Comparison of ENCODE assay signal across 9 cellular contexts in genomic region chr5:147554285-147554817, GRCh38. TPM values are rescaled to one million over a fixed set of nuclear protein-coding genes. Genes with fewer than 3 reads are reported as not detected.
DNase-seq lines count a peak whose midpoint lies in the region; ATAC-seq, FAIRE-seq and TF ChIP-seq lines count a peak whose summit lies in the region.
"Had no signal": no experiment of that assay in that cellular context is flagged by ENCODE, and none has a peak within 500 bp of the region (broad histone marks: within the 10 kb centered on the region; RNA-seq: fewer than 3 reads in every experiment).

No MANE protein-coding gene starts in this region.

- TF ChIP-seq EP300 in GM12878 (IDR thresholded peaks at IDR 0.05; ENCODE audit: borderline replicate concordance in 1 of 2, control insufficient read depth in 1 of 2, low read depth in 2 of 2, low read length in 2 of 2), result no peak

- peak overlapping the region; percentile 41; the same call in 1 of the 2 replicates for H2BK20ac ChIP-seq in IMR-90 (ENCODE audit: low read depth, low read length)

- dilution Hi-C loops in IMR-90 (cut with HindIII; ENCODE audit: low sequenced_read_pairs, unreplicated experiment), result no loop called here

- peak overlapping the region; percentile 51 for H3K4ac ChIP-seq in IMR-90 (ENCODE audit: low read depth, low read length)

- no peak for TF ChIP-seq RAD21 in IMR-90 (IDR thresholded peaks at IDR 0.05; ENCODE audit: low read length)
- TF ChIP-seq RAD21 in GM12878 (IDR thresholded peaks at IDR 0.05; ENCODE audit: insufficient read depth, low read depth, low read length), result no peak

- no peak overlapping the region for H2AK5ac ChIP-seq in IMR-90 (ENCODE audit: low read depth, low read length)

- TF ChIP-seq POLR2A in IMR-90 (IDR thresholded peaks at IDR 0.05; ENCODE audit: low read depth, low read length), result no peak
- no peak for TF ChIP-seq POLR2A in GM12878 (IDR thresholded peaks at IDR 0.05; ENCODE audit: low read depth, low read length)

- DNase-seq in IMR-90 (peak; percentile 77), GM12878 (ENCODE audit: low read depth, low spot score) (no peak), hepatic stellate cell (ENCODE audit: low spot score) (peak; percentile 57), smooth muscle cell (lab: John Stamatoyannopoulos, UW; ENCODE audit: unreplicated experiment) (no peak), DMS153 treated with DMSO at 0.1 percent for 48 hours (lab: John Stamatoyannopoulos, UW; ENCODE audit: unreplicated experiment) (no peak)

- H3K18ac ChIP-seq in IMR-90 (ENCODE audit: low read depth, low read length), result peak overlapping the region; percentile 59

- H3K4me1 ChIP-seq in IMR-90 (ENCODE audit: control insufficient read depth, insufficient read depth, low read length) (peaks cover 2% of the 10 kb centered on the region), GM12878 (ENCODE audit: control insufficient read depth, insufficient read depth, low read length) (no peaks in the 10 kb centered on the region), smooth muscle cell (ENCODE audit: low read depth) (peaks cover 28% of the 10 kb centered on the region)

- peaks cover 4% of the 10 kb centered on the region; the same call in 1 of the 2 replicates for H3K9me1 ChIP-seq in IMR-90 (ENCODE audit: insufficient read depth, low read length)

- H3K27ac ChIP-seq in IMR-90 (ENCODE audit: insufficient read depth, low read length), result peak overlapping the region; percentile 39; the same call in 1 of the 2 replicates
- H3K27ac ChIP-seq in GM12878 (ENCODE audit: control insufficient read depth, insufficient read depth), result no peak overlapping the region
- peak overlapping the region; percentile 89 for H3K27ac ChIP-seq in smooth muscle cell (ENCODE audit: low read depth)

- H3K79me2 ChIP-seq in GM12878 (ENCODE audit: control insufficient read depth, insufficient read depth, low read length) (no peaks in the 10 kb centered on the region), smooth muscle cell (ENCODE audit: low read depth) (no peaks in the 10 kb centered on the region)

- peak overlapping the region; percentile 67 for H3K14ac ChIP-seq in IMR-90 (replicated peaks; ENCODE audit: low read depth, low read length)

- no peaks in the 10 kb centered on the region for H3K36me3 ChIP-seq in IMR-90 (ENCODE audit: control insufficient read depth, insufficient read depth, low read length)
- H3K36me3 ChIP-seq in GM12878 (ENCODE audit: control insufficient read depth in 2 of 2, insufficient read depth in 2 of 2, low read length in 1 of 2), result no peaks in the 10 kb centered on the region
- H3K36me3 ChIP-seq in smooth muscle cell (ENCODE audit: low read depth), result no peaks in the 10 kb centered on the region

- H2BK120ac ChIP-seq in IMR-90 (ENCODE audit: low read depth, low read length), result peak overlapping the region; percentile 57; the same call in 1 of the 2 replicates

- H3K23ac ChIP-seq in IMR-90 (ENCODE audit: low read depth, low read length), result no peak overlapping the region

- H3K4me2 ChIP-seq in IMR-90 (ENCODE audit: low read depth, low read length) (peak overlapping the region; percentile 75), GM12878 (ENCODE audit: control insufficient read depth, insufficient read depth) (no peak overlapping the region), smooth muscle cell (peak overlapping the region; percentile 78)

- POLR2A ChIA-PET in IMR-90 (lab: Charles Lee; ENCODE audit: unreplicated experiment) (interaction anchor here (0.5 to 0.6 kb wide), 4 partner anchors 17 to 259 kb away, joined by 3 to 7 read pairs (median 4); no protein-coding TSS in a partner anchor), GM12878 (lab: Charles Lee) (no interaction called here)

- H4K20me1 ChIP-seq in IMR-90 (ENCODE audit: insufficient read depth, low read length), result no peaks in the 10 kb centered on the region
- H4K20me1 ChIP-seq in GM12878 (ENCODE audit: control insufficient read depth, insufficient read depth), result no peaks in the 10 kb centered on the region
- no peaks in the 10 kb centered on the region for H4K20me1 ChIP-seq in smooth muscle cell (ENCODE audit: low read depth)

- peak overlapping the region; percentile 62 for H2BK5ac ChIP-seq in IMR-90 (ENCODE audit: low read depth, low read length, poor library complexity, severe bottlenecking)

- H3K27me3 ChIP-seq in IMR-90 (ENCODE audit: control insufficient read depth, insufficient read depth, low read length) (no peaks in the 10 kb centered on the region), GM12878 (replicated peaks in 1 of 2; ENCODE audit: control insufficient read depth in 2 of 2, insufficient read depth in 2 of 2, low read length in 1 of 2) (no peaks in the 10 kb centered on the region), smooth muscle cell (ENCODE audit: low read depth) (no peaks in the 10 kb centered on the region)

- ATAC-seq in IMR-90 (ENCODE audit: low read depth) (peak; percentile 64), GM12878 (peak; percentile 20; the same call in 1 of the 3 replicates), HG03469 (IDR thresholded peaks at IDR 0.05; ENCODE audit: unreplicated experiment) (no peak), HG02852 (IDR thresholded peaks at IDR 0.05; ENCODE audit: unreplicated experiment) (no peak), HG02571 (IDR thresholded peaks at IDR 0.05; ENCODE audit: unreplicated experiment) (no peak)

- no peaks in the 10 kb centered on the region for H3K79me1 ChIP-seq in IMR-90 (ENCODE audit: low read depth in 1 of 2, low read length in 2 of 2)

- RAD21 ChIA-PET in GM12878 (lab: Charles Lee; ENCODE audit: unreplicated experiment), result no interaction called here

- no CpG with 5 or more reads among the region's 7 CpGs for WGBS in IMR-90 (ENCODE audit: extremely low coverage in 2 of 2, insufficient read length in 1 of 2), 2 experiments
- WGBS in GM12878 (ENCODE audit: insufficient coverage, insufficient replicate concordance, low lambda C conversion rate, missing lambda C conversion rate), result 37% methylated on average over 7 of the region's 7 CpGs
- 11% methylated on average over 7 of the region's 7 CpGs for WGBS in smooth muscle cell (ENCODE audit: low lambda C conversion rate)

- CTCF ChIA-PET in IMR-90 (lab: Yijun Ruan, JAX), result interaction anchor here (0.6 to 1.6 kb wide), 5 partner anchors 21 to 173 kb away, joined by 4 to 6 read pairs (median 5); no protein-coding TSS in a partner anchor
- CTCF ChIA-PET in GM12878 (lab: Yijun Ruan, JAX), result interaction anchor here (1.0 to 1.5 kb wide), 2 partner anchors 89 to 103 kb away, joined by 3 read pairs; no protein-coding TSS in a partner anchor

- H3K9ac ChIP-seq in IMR-90 (ENCODE audit: low read depth, low read length) (peak overlapping the region; percentile 19), GM12878 (ENCODE audit: control insufficient read depth, insufficient read depth, low read length) (no peak overlapping the region), smooth muscle cell (ENCODE audit: low read depth) (peak overlapping the region; percentile 60)

- H2AFZ ChIP-seq in IMR-90 (replicated peaks; ENCODE audit: low read length, poor library complexity) (peak overlapping the region; percentile 81), GM12878 (ENCODE audit: control insufficient read depth, low read depth, low read length) (no peak overlapping the region), smooth muscle cell (ENCODE audit: low read depth) (peak overlapping the region; percentile 67)

- no peak overlapping the region for H2AK9ac ChIP-seq in IMR-90 (replicated peaks; ENCODE audit: low read depth, low read length, poor library complexity)

- TF ChIP-seq CTCF in IMR-90 (conservative IDR thresholded peaks at IDR 0.05; ENCODE audit: low read depth, low read length) (no peak), GM12878 (IDR thresholded peaks at IDR 0.05 in 2 of 3, conservative IDR thresholded peaks at IDR 0.05 in 1 of 3; ENCODE audit: control insufficient read depth in 2 of 3, extremely low read depth in 1 of 3, insufficient read depth in 1 of 3, low read depth in 3 of 3, low read length in 3 of 3) (no peak), smooth muscle cell (IDR thresholded peaks at IDR 0.05; ENCODE audit: borderline replicate concordance, insufficient read depth, poor library complexity, severe bottlenecking) (no peak)

- no peaks in the 10 kb centered on the region for H3K9me3 ChIP-seq in IMR-90 (ENCODE audit: control insufficient read depth, insufficient read depth, low read length)
- H3K9me3 ChIP-seq in GM12878 (replicated peaks; ENCODE audit: control insufficient read depth, insufficient read depth, low read length), result no peaks in the 10 kb centered on the region
- no peaks in the 10 kb centered on the region for H3K9me3 ChIP-seq in smooth muscle cell (replicated peaks; ENCODE audit: low read depth)

- no peak for FAIRE-seq in GM12878 (lab: Jason Lieb, UNC)

- H4K5ac ChIP-seq in IMR-90 (ENCODE audit: low read depth, low read length), result peak overlapping the region; percentile 58

- H3F3A ChIP-seq in smooth muscle cell (ENCODE audit: low read depth), result peaks cover 12% of the 10 kb centered on the region

- H4K8ac ChIP-seq in IMR-90 (ENCODE audit: low read depth in 2 of 2, low read length in 2 of 2), result peak overlapping the region; percentile 4 to 64; a peak in 3 of 4 replicates

- intact Hi-C loops in IMR-90 (cut with micrococcal nuclease) (loop anchor here (1.0 kb wide), 1 partner anchor 45 kb away; no protein-coding TSS in a partner anchor), GM12878 (cut with micrococcal nuclease; ENCODE audit: unreplicated experiment) (no loop called here)

- H3K4me3 ChIP-seq in IMR-90 (ENCODE audit: insufficient read depth, low read depth, low read length) (peak overlapping the region; percentile 13; the same call in 1 of the 2 replicates), GM12878 (no peak overlapping the region), smooth muscle cell (peak overlapping the region; percentile 25)

- H4K91ac ChIP-seq in IMR-90 (ENCODE audit: insufficient read depth, low read depth, low read length), result peak overlapping the region; percentile 61

- in situ Hi-C loops in IMR-90 (cut with MboI; ENCODE audit: low sequenced_read_pairs), result no loop called here
- in situ Hi-C loops in GM12878 (cut with MboI), result no loop called here

- H2BK15ac ChIP-seq in IMR-90 (ENCODE audit: low read depth, low read length), result peak overlapping the region; percentile 45; the same call in 1 of the 3 replicates

- no TSS peak for BruUV-seq in IMR-90 (replicated peaks; lab: Mats Ljungman, UMichigan)
- no TSS peak for BruUV-seq in GM12878 (replicated peaks; lab: Mats Ljungman, UMichigan)

- SMC1A ChIA-PET in GM12878 (lab: Charles Lee; ENCODE audit: uncharacterized antibody, unreplicated experiment), result interaction anchor here (0.7 kb wide), 1 partner anchor 23 kb away, joined by 3 read pairs; no protein-coding TSS in a partner anchor

- H3K56ac ChIP-seq in IMR-90 (ENCODE audit: extremely low read depth, insufficient read depth, low read length), result peak overlapping the region; percentile 63; the same call in 1 of the 2 replicates

RNA-seq across cellular contexts. Expression of gene DPYSL3, which starts 44.5 kb away (rescaled TPM):
- total RNA-seq in IMR-90 (2012; rRNA removed), result 46.1 and 50.2 TPM in 2 replicates
- 60.9 and 66.4 TPM in 2 replicates for polyA plus RNA-seq in IMR-90 (2012; rRNA removed)
- polyA plus RNA-seq in IMR-90 (2012; cell fraction: cytosol; rRNA removed), result 31.1 and 32.6 TPM in 2 replicates
- 34.6 and 103 TPM in 2 replicates for polyA plus RNA-seq in IMR-90 (2012; cell fraction: nucleus; rRNA removed; ENCODE audit: low replicate concordance)
- 4.7 and 4.8 TPM in 2 replicates for total RNA-seq in GM12878 (2013; cell fraction: nucleolus; rRNA removed)
- 0.45 and 0.54 TPM in 2 replicates for total RNA-seq in GM12878 (2014; rRNA removed)
- 0.18 and 0.37 TPM in 2 replicates for total RNA-seq in GM12878 (2014; rRNA removed; fragmentation: Illumina TruSeq; extraction: Trizol)
- 0.77 and 1.4 TPM in 2 replicates for total RNA-seq in GM12878 (2021)
- polyA plus RNA-seq in GM12878 (2011; ENCODE audit: low read depth), result not detected
- 1.4 and 1.5 TPM in 2 replicates for polyA plus RNA-seq in GM12878 (2011; rRNA removed)
- 1.7 and 2.2 TPM in 2 replicates for polyA plus RNA-seq in GM12878 (2011; cell fraction: cytosol; rRNA removed)
- polyA plus RNA-seq in GM12878 (2011; cell fraction: nucleus; rRNA removed), result 2.0 and 2.6 TPM in 2 replicates
- polyA plus RNA-seq in GM12878 (2012), result 0.07 and 0.13 TPM in 2 replicates
- 0.59 and 0.74 TPM in 2 replicates for polyA plus RNA-seq in GM12878 (2014; fragmentation: Illumina TruSeq; extraction: Trizol)
- under 1 TPM in 1 of 2 experiments, not detected in 1; 0.16 TPM for polyA plus RNA-seq in GM12878 (2014; fragmentation: Nextera tagmentation; extraction: Ambion mirVana)
- 1.1 and 1.5 TPM in 2 replicates for polyA plus RNA-seq in GM12878 (2014; rRNA removed)
- under 1 TPM; 0.08 to 0.11 TPM for polyA plus RNA-seq in GM12878 (2016; fragmentation: Nextera tagmentation; extraction: Ambion mirVana)
- polyA minus RNA-seq in GM12878 (2011; rRNA and poly(A)+ RNA removed), result 1.8 and 2.0 TPM in 2 replicates
- polyA minus RNA-seq in GM12878 (2011; cell fraction: cytosol; rRNA and poly(A)+ RNA removed), result 0.42 and 1.1 TPM in 2 replicates
- 0.97 and 1.7 TPM in 2 replicates for polyA minus RNA-seq in GM12878 (2011; cell fraction: nucleus; rRNA and poly(A)+ RNA removed)
- 121 and 124 TPM in 2 replicates for total RNA-seq in smooth muscle cell
- polyA plus RNA-seq in smooth muscle cell, result 63.8 and 65.5 TPM in 2 replicates
- total RNA-seq: OCI-LY7 had no signal

Comparison
In these comparisons a context has a peak if more than half of its experiments do, and no peak if none do; other contexts are left out.
1. ATAC-seq: peak in IMR-90 (single experiment) and GM12878 (single experiment); none in HG03469 (single experiment), HG02852 (single experiment) and HG02571 (single experiment).
2. DNase-seq: peak in IMR-90 (single experiment) and hepatic stellate cell (single experiment); none in GM12878 (single experiment), smooth muscle cell (single experiment) and DMS153 treated with DMSO at 0.1 percent for 48 hours (single experiment).